In the genomic region with DNA sequence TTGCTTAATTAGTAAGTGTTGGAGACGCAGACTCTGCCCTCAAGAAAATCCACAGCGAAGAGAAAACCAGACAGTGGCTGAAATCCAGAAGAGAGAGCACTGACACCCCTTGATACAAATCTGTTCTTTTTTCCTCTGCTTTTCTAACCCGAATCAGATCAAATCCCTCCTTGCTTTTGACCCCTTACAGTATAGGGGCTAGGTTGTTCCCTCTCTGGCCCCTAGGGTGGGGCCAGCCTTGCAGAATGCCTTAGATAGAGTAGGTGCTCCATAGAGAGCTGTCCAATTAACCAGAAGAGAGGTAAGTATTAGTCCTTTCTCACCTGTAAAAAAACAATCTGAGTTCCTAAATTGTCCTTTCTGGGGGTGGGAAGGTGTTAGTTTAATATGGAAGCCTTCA, we compare ENCODE assay signal across 33 cellular contexts. TPM values are rescaled to one million over a fixed set of nuclear protein-coding genes. Genes with fewer than 3 reads are reported as not detected.
DNase-seq lines count a peak whose midpoint lies in the region; ATAC-seq, FAIRE-seq and TF ChIP-seq lines count a peak whose summit lies in the region.
"Had no signal": no experiment of that assay in that cellular context is flagged by ENCODE, and none has a peak within 500 bp of the region (broad histone marks: within the 10 kb centered on the region; RNA-seq: fewer than 3 reads in every experiment).

No MANE protein-coding gene starts in this region.

- no peak overlapping the region for H2BK5ac ChIP-seq in H1 (ENCODE audit: low read depth, low read length)

- H3K79me2 ChIP-seq in H1 (ENCODE audit: control insufficient read depth in 1 of 2, insufficient read depth in 2 of 2, low read length in 2 of 2) = no peaks in the 10 kb centered on the region

- H2AK5ac ChIP-seq in H1 (ENCODE audit: low read depth, low read length) = no peak overlapping the region

- H3K27ac ChIP-seq in left ventricle myocardium inferior (replicated peaks) = peak overlapping the region; percentile 45
- H3K27ac ChIP-seq in H1 (ENCODE audit: low read depth, low read length) = no peak overlapping the region
- H3K27ac ChIP-seq: 22Rv1, cardiac muscle cell, pancreas had no signal

- TF ChIP-seq RAD21 in H1 (IDR thresholded peaks at IDR 0.05 in 1 of 2, conservative IDR thresholded peaks at IDR 0.05 in 1 of 2; ENCODE audit: low read depth in 2 of 2, low read length in 2 of 2) = no peak; a peak in 1 of 4 replicates

- intact Hi-C loops in left ventricle myocardium inferior (cut with micrococcal nuclease) = no loop called here
- intact Hi-C loops in Right ventricle myocardium inferior (cut with DNase I) = no loop called here

- H3K23me2 ChIP-seq in H1 (ENCODE audit: low read depth, low read length) = no peaks in the 10 kb centered on the region

- TF ChIP-seq POLR2A in H1 (IDR thresholded peaks at IDR 0.05; ENCODE audit: control extremely low read depth in 1 of 2, low read depth in 2 of 2, low read length in 2 of 2) = no peak

- H3K4me2 ChIP-seq in H1 (ENCODE audit: insufficient read depth in 1 of 2, low read depth in 2 of 2, low read length in 2 of 2) = no peak overlapping the region

- no peak overlapping the region for H3K18ac ChIP-seq in H1 (ENCODE audit: extremely low read depth, low read length)

- no peak for FAIRE-seq in H1 (lab: Jason Lieb, UNC)
- FAIRE-seq: pancreas had no signal

- H3K4me1 ChIP-seq in left ventricle myocardium inferior (peaks cover 76% of the 10 kb centered on the region), H1 (replicated peaks in 1 of 4; ENCODE audit: control insufficient read depth in 3 of 4, insufficient read depth in 4 of 4, low read length in 3 of 4) (peaks cover 0 to 2% (median 1%) of the 10 kb centered on the region in 4 experiments; a peak in 5 of 7 replicates)
- H3K4me1 ChIP-seq: pancreas had no signal

- POLR2A ChIA-PET in H1 (lab: Charles Lee; ENCODE audit: partially characterized antibody) = interaction anchor here (0.6 to 1.2 kb wide), 5 partner anchors 10 to 163 kb away, joined by 3 to 4 read pairs (median 3); a partner anchor contains a TSS

- WGBS in H1 (ENCODE audit: extremely low coverage in 1 of 2, insufficient coverage in 1 of 2, insufficient read length in 1 of 2, insufficient replicate concordance in 2 of 2, low coverage in 1 of 2, low lambda C conversion rate in 2 of 2, missing lambda C conversion rate in 1 of 2), 2 experiments = 90% methylated on average over 3 of the region's 3 CpGs; no CpG with 5 or more reads in 1 of the 2 experiments

- no peak overlapping the region for H3K56ac ChIP-seq in H1 (replicated peaks; ENCODE audit: insufficient read length, low read depth, low read length)

- no peak overlapping the region for H4K8ac ChIP-seq in H1 (ENCODE audit: extremely low read depth, insufficient read depth, low read length)

- no peak overlapping the region for H3K23ac ChIP-seq in H1 (ENCODE audit: insufficient read length)

- peak overlapping the region; percentile 34 to 83 (median 63) for H3K27ac Mint-ChIP-seq in nephron
- H3K27ac Mint-ChIP-seq in type B pancreatic cell = peak overlapping the region; percentile 66
- H3K27ac Mint-ChIP-seq: activated naive CD4-positive, alpha-beta T cell treated with anti-CD3 and anti-CD28 coated beads, Interleukin-2, amount 50 U/mL, for 24 hours; IgD-negative memory B cell; naive thymus-derived CD8-positive, alpha-beta T cell had no signal

- H2BK15ac ChIP-seq in H1 (ENCODE audit: low read length) = 0 out of 2 replicates have a peak overlapping the region, but pooled peaks have one; percentile 61

- H3K9me3 ChIP-seq in left ventricle myocardium inferior (replicated peaks) (no peaks in the 10 kb centered on the region), H1 (ENCODE audit: insufficient read depth in 2 of 2, low read depth in 1 of 2, low read length in 1 of 2) (no peaks in the 10 kb centered on the region)
- H3K9me3 ChIP-seq: gastroesophageal sphincter, pancreas, spleen had no signal

- TF ChIP-seq CTCF in left ventricle myocardium inferior (IDR thresholded peaks at IDR 0.05; ENCODE audit: borderline replicate concordance) = no peak
- peak in 1 of 3 experiments; percentile 38; a peak in 1 of 4 replicates for TF ChIP-seq CTCF in H1 (IDR thresholded peaks at IDR 0.05; ENCODE audit: control extremely low read depth in 1 of 3, insufficient read depth in 1 of 3, low read depth in 1 of 3, low read length in 3 of 3)
- no peak for TF ChIP-seq CTCF in nephron (IDR thresholded peaks at IDR 0.05; ENCODE audit: unreplicated experiment in 3 of 3)
- no peak for TF ChIP-seq CTCF in type B pancreatic cell (conservative IDR thresholded peaks at IDR 0.05)

- H3K36me3 Mint-ChIP-seq in nephron (ENCODE audit: low read depth) (no peaks in the 10 kb centered on the region), type B pancreatic cell (no peaks in the 10 kb centered on the region)
- H3K36me3 Mint-ChIP-seq: activated naive CD4-positive, alpha-beta T cell treated with anti-CD3 and anti-CD28 coated beads, Interleukin-2, amount 50 U/mL, for 24 hours; IgD-negative memory B cell; naive thymus-derived CD8-positive, alpha-beta T cell had no signal

- H3K27me3 Mint-ChIP-seq in nephron (ENCODE audit: low read depth) (no peaks in the 10 kb centered on the region), type B pancreatic cell (no peaks in the 10 kb centered on the region)

- H4K5ac ChIP-seq in H1 (ENCODE audit: insufficient read length, low read depth, low read length) = no peak overlapping the region

- H3K9ac ChIP-seq in H1 (replicated peaks in 1 of 4; ENCODE audit: extremely low read depth in 1 of 4, low read depth in 3 of 4, low read length in 3 of 4) = no peak overlapping the region; a peak in 1 of 7 replicates

- H3K36me3 ChIP-seq in left ventricle myocardium inferior (no peaks in the 10 kb centered on the region), H1 (ENCODE audit: control insufficient read depth in 2 of 4, insufficient read depth in 4 of 4, low read length in 3 of 4) (no peaks in the 10 kb centered on the region)
- H3K36me3 ChIP-seq: cardiac muscle cell, gastroesophageal sphincter, pancreas, spleen had no signal

- H2AFZ ChIP-seq in H1 (ENCODE audit: low read length) = peak overlapping the region; percentile 31; the same call in 1 of the 2 replicates

- H3K4ac ChIP-seq in H1 (replicated peaks; ENCODE audit: insufficient read length, low read depth, low read length) = no peak overlapping the region

- TF ChIP-seq EP300 in H1 (IDR thresholded peaks at IDR 0.05; ENCODE audit: borderline replicate concordance in 1 of 2, low read depth in 2 of 2, low read length in 2 of 2) = no peak

- ATAC-seq in Right ventricle myocardium inferior (no peak), GM19328 (IDR thresholded peaks at IDR 0.05; ENCODE audit: unreplicated experiment) (no peak)
- ATAC-seq: effector memory CD8-positive, alpha-beta T cell; esophagus mucosa; gastroesophageal sphincter; naive thymus-derived CD8-positive, alpha-beta T cell; Panc1; pancreas had no signal

- H4K91ac ChIP-seq in H1 (replicated peaks; ENCODE audit: insufficient read length, low read length) = no peak overlapping the region

- no peaks in the 10 kb centered on the region for H3K27me3 ChIP-seq in left ventricle myocardium inferior (ENCODE audit: low read depth)
- no peaks in the 10 kb centered on the region; a peak in 1 of 7 replicates for H3K27me3 ChIP-seq in H1 (replicated peaks in 1 of 4; ENCODE audit: control insufficient read depth in 3 of 4, extremely low read depth in 1 of 4, insufficient read depth in 3 of 4, low read length in 3 of 4)
- H3K27me3 ChIP-seq: cardiac muscle cell, gastroesophageal sphincter, pancreas had no signal

- H2BK120ac ChIP-seq in H1 (replicated peaks; ENCODE audit: low read depth, low read length) = no peak overlapping the region

- H3K79me1 ChIP-seq in H1 (ENCODE audit: low read depth, low read length) = no peaks in the 10 kb centered on the region

- H3K9me3 Mint-ChIP-seq in nephron (no peaks in the 10 kb centered on the region), type B pancreatic cell (no peaks in the 10 kb centered on the region)
- H3K9me3 Mint-ChIP-seq: activated naive CD4-positive, alpha-beta T cell treated with anti-CD3 and anti-CD28 coated beads, Interleukin-2, amount 50 U/mL, for 24 hours; effector memory CD8-positive, alpha-beta T cell; IgD-negative memory B cell; naive thymus-derived CD8-positive, alpha-beta T cell had no signal

- no peaks in the 10 kb centered on the region for H4K20me1 ChIP-seq in H1 (replicated peaks in 1 of 2; ENCODE audit: control insufficient read depth in 1 of 2, insufficient read depth in 2 of 2, low read length in 2 of 2)

- H3K14ac ChIP-seq in H1 (ENCODE audit: insufficient read length) = no peak overlapping the region

- H3K4me1 Mint-ChIP-seq in nephron = peaks cover 87% of the 10 kb centered on the region
- H3K4me1 Mint-ChIP-seq in type B pancreatic cell (ENCODE audit: unreplicated experiment) = peaks cover 24% of the 10 kb centered on the region
- H3K4me1 Mint-ChIP-seq: activated naive CD4-positive, alpha-beta T cell treated with anti-CD3 and anti-CD28 coated beads, Interleukin-2, amount 50 U/mL, for 24 hours; naive thymus-derived CD8-positive, alpha-beta T cell had no signal

- no peak overlapping the region for H2BK20ac ChIP-seq in H1 (ENCODE audit: low read length)

- CTCF ChIA-PET in H1 (lab: Charles Lee; ENCODE audit: partially characterized antibody) = interaction anchor here (0.7 to 6.1 kb wide), 10 partner anchors 10 to 181 kb away, joined by 3 to 30 read pairs (median 4); a partner anchor contains a TSS

- H3K4me3 ChIP-seq in left ventricle myocardium inferior (no peak overlapping the region), H1 (ENCODE audit: extremely low read depth in 1 of 4, insufficient read depth in 2 of 4, low read depth in 3 of 4, low read length in 4 of 4) (no peak overlapping the region)
- H3K4me3 ChIP-seq: cardiac muscle cell, gastroesophageal sphincter, pancreas, spleen had no signal

- no peak overlapping the region for H2BK12ac ChIP-seq in H1 (ENCODE audit: low read depth, low read length)

- DNase-seq in left ventricle myocardium inferior = no peak
- DNase-seq in Right ventricle myocardium inferior (ENCODE audit: missing footprints) = no peak
- no peak for DNase-seq in H1 (ENCODE audit: low read depth in 1 of 2, low spot score in 2 of 2)
- no peak for DNase-seq in type B pancreatic cell (ENCODE audit: extremely low spot score, unreplicated experiment)
- DNase-seq in NCI-H2081 (lab: John Stamatoyannopoulos, UW) = no peak
- DNase-seq in stimulated activated CD4-positive, alpha-beta T cell treated with anti-CD3 and anti-CD28 coated beads, Interleukin-4, amount 100 ng/mL, for 4 hours = no peak
- DNase-seq: activated CD4-positive, alpha-beta T cell treated with anti-CD3 and anti-CD28 coated beads, Interleukin-2, amount 50 U/mL, for 48 hours; activated CD4-positive, CD25-positive, alpha-beta regulatory T cell; activated CD8-positive, alpha-beta memory T cell treated with anti-CD3 and anti-CD28 coated beads, Interleukin-2, amount 50 U/mL, for 48 hours; amygdala; Calu3; cortex of kidney; effector memory CD8-positive, alpha-beta T cell; GOT3; hypothalamus; midbrain; naive thymus-derived CD8-positive, alpha-beta T cell; NCI-H1092 treated with DMSO at 0.1 percent for 48 hours; NCI-H187 treated with DMSO at 0.1 percent for 48 hours; NCI-H2227 treated with DMSO at 0.1 percent for 48 hours; NCI-H526 treated with DMSO at 0.1 percent for 48 hours; pancreas; spleen; substantia nigra had no signal

- H3K4me3 Mint-ChIP-seq in nephron (no peak overlapping the region), type B pancreatic cell (no peak overlapping the region)
- H3K4me3 Mint-ChIP-seq: activated naive CD4-positive, alpha-beta T cell treated with anti-CD3 and anti-CD28 coated beads, Interleukin-2, amount 50 U/mL, for 24 hours; effector memory CD8-positive, alpha-beta T cell; IgD-negative memory B cell; naive thymus-derived CD8-positive, alpha-beta T cell had no signal

RNA-seq across cellular contexts. Expression of a gene that starts 10.1 kb away (rescaled TPM):
- total RNA-seq in left ventricle myocardium inferior (1.4 TPM), Right ventricle myocardium inferior (1.5 TPM), type B pancreatic cell (ENCODE audit: low replicate concordance) (0.21 and 0.31 TPM in 2 replicates)
- total RNA-seq in H1 (2021; fragmentation: NEBNext Ultra II Directional; extraction: Animal tissue kit (Norgen Biotek cat#: 25700)) = 1.0 and 1.3 TPM in 2 replicates
- polyA plus RNA-seq in H1 (2011; rRNA removed) = 1.4 and 2.0 TPM in 2 replicates
- polyA plus RNA-seq in H1 (2011; cell fraction: cytosol; rRNA removed) = 1.2 TPM
- 1.0 TPM for polyA plus RNA-seq in H1 (2011; cell fraction: nucleus; rRNA removed)
- 1.0 to 1.1 TPM (median 1.1 TPM) in 4 replicates for polyA plus RNA-seq in H1 (2012, experiment 1 of 2)
- 1.1 TPM for polyA plus RNA-seq in H1 (2012, experiment 2 of 2)
- polyA plus RNA-seq in H1 (2013, experiment 1 of 2) = 1.1 TPM
- polyA plus RNA-seq in H1 (2013, experiment 2 of 2) = 1.1 TPM
- 0.85 and 0.88 TPM in 2 replicates for polyA minus RNA-seq in H1 (2011; rRNA and poly(A)+ RNA removed)
- polyA minus RNA-seq in H1 (2011; cell fraction: cytosol; rRNA and poly(A)+ RNA removed) = not detected
- polyA minus RNA-seq in H1 (2011; cell fraction: nucleus; rRNA and poly(A)+ RNA removed) = 1.1 TPM
- total RNA-seq: Calu3; cardiac muscle cell; naive thymus-derived CD8-positive, alpha-beta T cell had no signal
- polyA plus RNA-seq: IgD-negative memory B cell; naive thymus-derived CD8-positive, alpha-beta T cell had no signal

RNA-seq across cellular contexts. Expression of a gene that starts 39.5 kb away (rescaled TPM):
- total RNA-seq in left ventricle myocardium inferior = 4.9 TPM
- 4.2 TPM for total RNA-seq in Right ventricle myocardium inferior
- total RNA-seq in H1 (2021; fragmentation: NEBNext Ultra II Directional; extraction: Animal tissue kit (Norgen Biotek cat#: 25700)) = 6.2 and 7.3 TPM in 2 replicates
- 1.6 and 2.6 TPM in 2 replicates for polyA plus RNA-seq in H1 (2011; rRNA removed)
- polyA plus RNA-seq in H1 (2011; cell fraction: cytosol; rRNA removed) = 3.2 TPM
- 1.3 TPM for polyA plus RNA-seq in H1 (2011; cell fraction: nucleus; rRNA removed)
- 3.3 to 5.1 TPM (median 3.9 TPM) in 4 replicates for polyA plus RNA-seq in H1 (2012, experiment 1 of 2)
- polyA plus RNA-seq in H1 (2012, experiment 2 of 2) = 0.35 TPM
- 3.6 TPM for polyA plus RNA-seq in H1 (2013, experiment 1 of 2)
- 3.3 TPM for polyA plus RNA-seq in H1 (2013, experiment 2 of 2)
- polyA minus RNA-seq in H1 (2011; rRNA and poly(A)+ RNA removed) = 5.4 and 7.5 TPM in 2 replicates
- polyA minus RNA-seq in H1 (2011; cell fraction: cytosol; rRNA and poly(A)+ RNA removed) = 3.0 TPM
- 7.2 TPM for polyA minus RNA-seq in H1 (2011; cell fraction: nucleus; rRNA and poly(A)+ RNA removed)
- total RNA-seq in type B pancreatic cell (ENCODE audit: low replicate concordance) = 6.2 and 8.1 TPM in 2 replicates

RNA-seq across cellular contexts. Expression of a gene that starts 47.9 kb away (rescaled TPM):
- 6.5 TPM for total RNA-seq in left ventricle myocardium inferior
- 10.2 TPM for total RNA-seq in Right ventricle myocardium inferior
- 34.6 and 36.2 TPM in 2 replicates for total RNA-seq in H1 (2021; fragmentation: NEBNext Ultra II Directional; extraction: Animal tissue kit (Norgen Biotek cat#: 25700))
- polyA plus RNA-seq in H1 (2011; rRNA removed) = 44.7 and 54.7 TPM in 2 replicates
- 28.0 TPM for polyA plus RNA-seq in H1 (2011; cell fraction: cytosol; rRNA removed)
- 37.7 TPM for polyA plus RNA-seq in H1 (2011; cell fraction: nucleus; rRNA removed)
- polyA plus RNA-seq in H1 (2012, experiment 1 of 2) = 20.9 to 32.3 TPM (median 28.8 TPM) in 4 replicates
- 33.2 TPM for polyA plus RNA-seq in H1 (2012, experiment 2 of 2)
- polyA plus RNA-seq in H1 (2013, experiment 1 of 2) = 25.1 TPM
- 28.5 TPM for polyA plus RNA-seq in H1 (2013, experiment 2 of 2)
- 39.3 and 40.1 TPM in 2 replicates for polyA minus RNA-seq in H1 (2011; rRNA and poly(A)+ RNA removed)
- polyA minus RNA-seq in H1 (2011; cell fraction: cytosol; rRNA and poly(A)+ RNA removed) = 23.5 TPM
- polyA minus RNA-seq in H1 (2011; cell fraction: nucleus; rRNA and poly(A)+ RNA removed) = 35.4 TPM
- 7.2 and 16.6 TPM in 2 replicates for total RNA-seq in type B pancreatic cell (ENCODE audit: low replicate concordance)
- total RNA-seq: naive thymus-derived CD8-positive, alpha-beta T cell had no signal
- polyA plus RNA-seq: IgD-negative memory B cell; naive thymus-derived CD8-positive, alpha-beta T cell had no signal

RNA-seq across cellular contexts. Expression of a gene that starts 58.6 kb away (rescaled TPM):
- total RNA-seq in left ventricle myocardium inferior = 56.2 TPM
- total RNA-seq in Right ventricle myocardium inferior = 46.9 TPM
- total RNA-seq in H1 (2021; fragmentation: NEBNext Ultra II Directional; extraction: Animal tissue kit (Norgen Biotek cat#: 25700)) = 34.1 and 36.8 TPM in 2 replicates
- polyA plus RNA-seq in H1 (2011; rRNA removed) = 4.4 and 6.0 TPM in 2 replicates
- polyA plus RNA-seq in H1 (2011; cell fraction: cytosol; rRNA removed) = 19.4 TPM
- polyA plus RNA-seq in H1 (2011; cell fraction: nucleus; rRNA removed) = 4.6 TPM
- polyA plus RNA-seq in H1 (2012, experiment 1 of 2) = 29.2 to 58.2 TPM (median 36.2 TPM) in 4 replicates
- polyA plus RNA-seq in H1 (2012, experiment 2 of 2) = 1.1 TPM
- 29.6 TPM for polyA plus RNA-seq in H1 (2013, experiment 1 of 2)
- polyA plus RNA-seq in H1 (2013, experiment 2 of 2) = 29.1 TPM
- 11.5 and 17.1 TPM in 2 replicates for polyA minus RNA-seq in H1 (2011; rRNA and poly(A)+ RNA removed)
- 4.2 TPM for polyA minus RNA-seq in H1 (2011; cell fraction: cytosol; rRNA and poly(A)+ RNA removed)
- 18.9 TPM for polyA minus RNA-seq in H1 (2011; cell fraction: nucleus; rRNA and poly(A)+ RNA removed)
- 37.7 and 45.7 TPM in 2 replicates for total RNA-seq in type B pancreatic cell (ENCODE audit: low replicate concordance)
